Comparison of ENCODE assay signal across 8 cellular contexts in genomic region chr18:78986018-78986481, GRCh38. TPM values are rescaled to one million over a fixed set of nuclear protein-coding genes. Genes with fewer than 3 reads are reported as not detected.
DNase-seq lines count a peak whose midpoint lies in the region; ATAC-seq and TF ChIP-seq lines count a peak whose summit lies in the region.

No MANE protein-coding gene starts in this region.

- peaks cover 6 to 13% (median 6%) of the 10 kb centered on the region in 3 donors for H3K4me1 Mint-ChIP-seq in CD8-positive, alpha-beta memory T cell

- DNase-seq in DMS153 (lab: John Stamatoyannopoulos, UW), result peak; percentile 60
- DNase-seq in Kasumi-1 (lab: John Stamatoyannopoulos, UW), result peak; percentile 54 to 70
- DNase-seq in WERI-Rb-1, result peak; percentile 81
- peak; percentile 83 for DNase-seq in left kidney (ENCODE audit: low read depth, low spot score)
- no peak for DNase-seq in glomerular visceral epithelial cell (ENCODE audit: extremely low spot score)
- no peak for DNase-seq in CD8-positive, alpha-beta memory T cell

- TF ChIP-seq CTCF in WERI-Rb-1 (IDR thresholded peaks at IDR 0.05; ENCODE audit: low read depth, low read length), result peak; percentile 93

- H3K4me3 Mint-ChIP-seq in CD8-positive, alpha-beta memory T cell, result no peak overlapping the region

- peaks cover 7% of the 10 kb centered on the region for H3K36me3 ChIP-seq in WERI-Rb-1
- H3K36me3 ChIP-seq in CD8-positive, alpha-beta memory T cell (ENCODE audit: insufficient read depth, low read length), result no peaks in the 10 kb centered on the region

- no peaks in the 10 kb centered on the region for H3K9me3 ChIP-seq in WERI-Rb-1 (ENCODE audit: severe bottlenecking)
- no peaks in the 10 kb centered on the region for H3K9me3 ChIP-seq in CD8-positive, alpha-beta memory T cell (ENCODE audit: low read length)

- H3K27ac Mint-ChIP-seq in CD8-positive, alpha-beta memory T cell, result peak overlapping the region in 1 of 8 donors; percentile 14

- ATAC-seq in HG02678 (IDR thresholded peaks at IDR 0.05; ENCODE audit: unreplicated experiment), result no peak
- ATAC-seq in GM19035 (IDR thresholded peaks at IDR 0.05; ENCODE audit: unreplicated experiment), result no peak

- H3K27me3 ChIP-seq in WERI-Rb-1 (ENCODE audit: insufficient read depth, low read depth, severe bottlenecking), result no peaks in the 10 kb centered on the region
- H3K27me3 ChIP-seq in CD8-positive, alpha-beta memory T cell (ENCODE audit: insufficient read depth, low read length, poor library complexity, severe bottlenecking), result peaks cover 20% of the 10 kb centered on the region

- CTCF ChIA-PET in CD8-positive, alpha-beta memory T cell (lab: Charles Lee), result no interaction called here

- POLR2A ChIA-PET in CD8-positive, alpha-beta memory T cell (lab: Charles Lee), result no interaction called here

- peaks cover 0 to 8% (median 5%) of the 10 kb centered on the region in 5 donors for H3K9me3 Mint-ChIP-seq in CD8-positive, alpha-beta memory T cell

- peak overlapping the region; percentile 95 for H3K27ac ChIP-seq in WERI-Rb-1
- H3K27ac ChIP-seq in CD8-positive, alpha-beta memory T cell (ENCODE audit: low read depth, low read length), result no peak overlapping the region

- H3K27me3 Mint-ChIP-seq in CD8-positive, alpha-beta memory T cell, result peaks cover 64 to 86% of the 10 kb centered on the region in 2 donors

- H3K4me1 ChIP-seq in CD8-positive, alpha-beta memory T cell (ENCODE audit: insufficient read depth, low read length), result no peaks in the 10 kb centered on the region

- H3K4me3 ChIP-seq in WERI-Rb-1 (ENCODE audit: low read depth, low read length), result no peak overlapping the region
- H3K4me3 ChIP-seq in CD8-positive, alpha-beta memory T cell (ENCODE audit: low read length), result no peak overlapping the region

- peaks cover 0 to 3% (median 1%) of the 10 kb centered on the region in 3 donors for H3K36me3 Mint-ChIP-seq in CD8-positive, alpha-beta memory T cell

RNA-seq across cellular contexts. Expression of gene SALL3, which starts 6.4 kb away (rescaled TPM):
- total RNA-seq in CD8-positive, alpha-beta memory T cell, result not detected
- polyA plus RNA-seq in CD8-positive, alpha-beta memory T cell, result not detected

Comparison
In these comparisons a context has a peak if more than half of its experiments do, and no peak if none do; other contexts are left out.
1. DNase-seq: peak in DMS153 (single experiment), Kasumi-1 (2 of 2), WERI-Rb-1 (single experiment) and left kidney (single experiment); none in glomerular visceral epithelial cell (single experiment) and CD8-positive, alpha-beta memory T cell (0 of 5).